Comparison of ENCODE assay signal across 8 cellular contexts in the genomic region with DNA sequence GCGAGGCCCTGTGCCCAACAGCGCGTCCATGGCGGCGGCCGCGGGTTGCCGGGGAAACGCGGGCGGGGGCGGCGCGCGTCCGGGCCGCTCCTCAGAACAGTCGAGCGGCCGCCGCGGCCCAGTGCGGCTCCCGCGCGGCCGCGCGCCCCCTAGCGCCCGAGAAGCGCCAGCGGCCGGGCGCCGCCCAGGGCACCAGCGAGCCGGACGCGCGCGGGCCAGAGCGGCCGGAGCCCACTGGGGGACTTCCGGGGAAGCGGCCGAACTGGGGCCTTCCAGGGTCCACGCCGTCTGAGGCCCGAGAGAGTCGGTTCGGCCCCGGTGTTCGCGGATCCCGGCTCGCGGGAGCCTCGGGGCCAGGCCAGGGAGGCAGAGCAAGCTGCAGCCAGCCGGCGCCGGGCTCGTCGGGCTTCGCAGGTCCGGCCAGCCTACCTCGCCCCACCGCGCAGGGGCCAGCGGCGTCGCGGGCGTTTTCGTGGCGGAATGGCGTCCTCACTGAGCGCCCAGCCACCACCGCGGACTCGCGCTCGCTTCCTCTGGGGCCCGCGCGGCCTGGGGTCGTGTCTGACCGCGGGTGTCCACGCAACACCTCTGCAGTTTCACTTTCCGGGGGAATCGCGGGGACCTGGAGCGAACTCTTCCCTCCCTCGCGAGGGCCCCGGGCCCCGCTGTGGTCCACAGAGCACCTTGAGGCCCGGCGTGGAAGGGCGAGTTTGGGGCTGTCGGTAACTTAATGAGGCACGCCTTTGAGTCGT.
DNase-seq lines count a peak whose midpoint lies in the region; ATAC-seq and TF ChIP-seq lines count a peak whose summit lies in the region.

Gene DENND6B, minus strand, starts transcription at position 54 of the 752 bp plus-strand sequence. Its CDS starts 24 bp downstream, at position 30.

- DNase-seq in AG20443 (ENCODE audit: low spot score): peak; percentile 96
- peak; percentile 66 to 82 for DNase-seq in NOMO-1 (lab: John Stamatoyannopoulos, UW; ENCODE audit: unreplicated experiment in 2 of 2)
- DNase-seq in activated CD8-positive, alpha-beta memory T cell treated with anti-CD3 and anti-CD28 coated beads, Interleukin-2, amount 50 U/mL, for 48 hours: peak; percentile 89
- DNase-seq in epidermal melanocyte (ENCODE audit: insufficient read length, low spot score): peak; percentile 90
- peak; percentile 73 for DNase-seq in middle frontal gyrus (ENCODE audit: extremely low spot score, low spot score)
- DNase-seq in stimulated activated CD8-positive, alpha-beta memory T cell treated with anti-CD3 and anti-CD28 coated beads, Interleukin-2, amount 100 ng/mL, for 48 hours (ENCODE audit: low read depth in 2 of 2): peak; percentile 54 to 75

- peak; percentile 66 for ATAC-seq in HG03354 (IDR thresholded peaks at IDR 0.05; ENCODE audit: poor library complexity, severe bottlenecking, unreplicated experiment)

- peak; percentile 85 for TF ChIP-seq POLR2A in GM18951 (IDR thresholded peaks at IDR 0.05; ENCODE audit: extremely low read depth, insufficient read depth, insufficient read length)

- in situ Hi-C loops in GM18951 (cut with MboI; ENCODE audit: low sequenced_read_pairs, unreplicated experiment): loop anchor here (5.0 kb wide), 1 partner anchor 55 kb away; the partner anchor contains the start of gene MAPK11

Comparison
In these comparisons a context has a peak if more than half of its experiments do, and no peak if none do; other contexts are left out.
1. Peak in every context shown above with its lines: DNase-seq and ATAC-seq.